12 cellular contexts compared by ENCODE assay signal in the genomic region with DNA sequence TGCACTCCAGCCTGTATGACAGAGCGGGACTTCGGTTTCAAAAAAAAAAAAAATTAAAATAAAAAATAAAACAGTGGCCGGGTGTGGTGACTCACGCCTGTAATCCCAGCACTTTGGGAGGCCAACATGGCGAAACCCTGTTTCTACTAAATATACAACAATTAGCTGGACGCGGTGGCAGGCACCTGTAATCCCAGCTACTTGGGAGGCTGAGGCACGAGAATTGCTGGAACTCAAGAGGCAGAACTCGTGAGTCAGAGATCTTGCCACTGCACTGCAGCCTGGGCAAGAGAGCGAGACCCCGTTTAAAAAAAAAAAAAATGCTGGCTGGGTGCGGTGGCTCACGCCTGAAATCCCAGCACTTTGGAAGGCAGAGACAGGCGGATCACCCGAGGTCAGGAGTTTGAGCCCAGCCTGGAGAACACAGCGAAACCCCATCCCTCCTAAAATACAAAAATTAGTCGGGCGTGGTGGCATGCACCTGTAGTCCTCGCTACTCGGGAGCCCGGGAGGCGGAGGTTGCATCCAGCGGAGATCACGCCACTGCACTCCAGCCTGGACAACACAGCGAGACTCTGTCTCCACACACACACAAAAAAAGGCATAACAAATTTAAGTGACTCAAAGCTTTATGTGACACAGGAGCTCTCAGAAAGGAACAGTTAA. TPM values are rescaled to one million over a fixed set of nuclear protein-coding genes. Genes with fewer than 3 reads are reported as not detected.
DNase-seq lines count a peak whose midpoint lies in the region; ATAC-seq and TF ChIP-seq lines count a peak whose summit lies in the region.
"Had no signal": no experiment of that assay in that cellular context is flagged by ENCODE, and none has a peak within 500 bp of the region (broad histone marks: within the 10 kb centered on the region; RNA-seq: fewer than 3 reads in every experiment).

No MANE protein-coding gene starts in this region.

- H3K9me3 ChIP-seq in Panc1 (ENCODE audit: control insufficient read depth, insufficient read depth, low read depth, low read length) (no peaks in the 10 kb centered on the region), smooth muscle cell (replicated peaks; ENCODE audit: low read depth) (no peaks in the 10 kb centered on the region)
- H3K9me3 ChIP-seq: stomach had no signal

- H3K4me1 ChIP-seq in Panc1 (ENCODE audit: control insufficient read depth, insufficient read depth, low read length) (peaks cover 5% of the 10 kb centered on the region; the same call in 1 of the 2 replicates), smooth muscle cell (ENCODE audit: low read depth) (peaks cover 19% of the 10 kb centered on the region)

- H3K36me3 Mint-ChIP-seq in activated T-cell treated with anti-CD3 and anti-CD28 coated beads, Interleukin-2, amount 50 U/mL, for 72 hours (ENCODE audit: insufficient read depth in 2 of 2), result peaks cover 16 to 29% of the 10 kb centered on the region in 2 donors
- no peaks in the 10 kb centered on the region for H3K36me3 Mint-ChIP-seq in glutamatergic neuron (ENCODE audit: unreplicated experiment)

- H3K4me3 ChIP-seq in Panc1 (ENCODE audit: low read depth in 2 of 2, low read length in 2 of 2), result peak overlapping the region; percentile 87 to 93; a peak in 2 of 4 replicates
- H3K4me3 ChIP-seq in smooth muscle cell, result no peak overlapping the region

- peaks cover 34% of the 10 kb centered on the region for H3K79me2 ChIP-seq in smooth muscle cell (ENCODE audit: low read depth)

- peak overlapping the region; percentile 91 to 99 for H3K4me3 Mint-ChIP-seq in activated T-cell treated with anti-CD3 and anti-CD28 coated beads, Interleukin-2, amount 50 U/mL, for 72 hours
- peak overlapping the region; percentile 34 for H3K4me3 Mint-ChIP-seq in glutamatergic neuron (ENCODE audit: unreplicated experiment)

- H4K20me1 ChIP-seq in smooth muscle cell (ENCODE audit: low read depth), result peaks cover 34% of the 10 kb centered on the region

- H3K27me3 ChIP-seq in Panc1 (ENCODE audit: control insufficient read depth, insufficient read depth, low read length) (no peaks in the 10 kb centered on the region), smooth muscle cell (ENCODE audit: low read depth) (no peaks in the 10 kb centered on the region)
- H3K27me3 ChIP-seq: stomach had no signal

- POLR2A ChIA-PET in Panc1 (lab: Charles Lee), result interaction anchor here (1.1 kb wide), 1 partner anchor 12 kb away, joined by 4 read pairs; no protein-coding TSS in a partner anchor

- no peaks in the 10 kb centered on the region for H3K9me3 Mint-ChIP-seq in activated T-cell treated with anti-CD3 and anti-CD28 coated beads, Interleukin-2, amount 50 U/mL, for 72 hours
- peaks cover 9% of the 10 kb centered on the region for H3K9me3 Mint-ChIP-seq in glutamatergic neuron (ENCODE audit: unreplicated experiment)
- H3K9me3 Mint-ChIP-seq: memory B cell had no signal

- in situ Hi-C loops in Panc1 (cut with HindIII; ENCODE audit: low pct_unique_long_range_greater_than_20kb, low sequenced_read_pairs), result no loop called here

- H3K4me1 Mint-ChIP-seq in activated T-cell treated with anti-CD3 and anti-CD28 coated beads, Interleukin-2, amount 50 U/mL, for 72 hours (ENCODE audit: low read depth), result peaks cover 46% of the 10 kb centered on the region
- H3K4me1 Mint-ChIP-seq in glutamatergic neuron (ENCODE audit: low read depth, unreplicated experiment), result peaks cover 4% of the 10 kb centered on the region

- CTCF ChIA-PET in Panc1 (lab: Charles Lee), result interaction anchor here (0.7 kb wide), 2 partner anchors 19 to 244 kb away, joined by 3 to 4 read pairs; no protein-coding TSS in a partner anchor

- no peak for TF ChIP-seq CTCF in Panc1 (IDR thresholded peaks at IDR 0.05)
- no peak for TF ChIP-seq CTCF in glutamatergic neuron (IDR thresholded peaks at IDR 0.05; ENCODE audit: partially characterized antibody, unreplicated experiment)
- no peak for TF ChIP-seq CTCF in smooth muscle cell (IDR thresholded peaks at IDR 0.05; ENCODE audit: borderline replicate concordance, insufficient read depth, poor library complexity, severe bottlenecking)

- no peak overlapping the region for H3K9ac ChIP-seq in smooth muscle cell (ENCODE audit: low read depth)

- WGBS in smooth muscle cell (ENCODE audit: low lambda C conversion rate), result 96% methylated on average over 25 of the region's 25 CpGs

- H3K27ac ChIP-seq in Panc1 (ENCODE audit: low read length), result peak overlapping the region; percentile 99
- H3K27ac ChIP-seq in smooth muscle cell (ENCODE audit: low read depth), result no peak overlapping the region

- peaks cover 22% of the 10 kb centered on the region for H3K36me3 ChIP-seq in Panc1 (ENCODE audit: control insufficient read depth, insufficient read depth, low read length)
- H3K36me3 ChIP-seq in smooth muscle cell (ENCODE audit: low read depth), result no peaks in the 10 kb centered on the region

- intact Hi-C loops in Panc1 (cut with micrococcal nuclease; ENCODE audit: unreplicated experiment), result no loop called here

- no peak overlapping the region for H2AFZ ChIP-seq in smooth muscle cell (ENCODE audit: low read depth)

- peak overlapping the region; percentile 83 for H3K4me2 ChIP-seq in smooth muscle cell

- H3F3A ChIP-seq in smooth muscle cell (ENCODE audit: low read depth), result peaks cover 3% of the 10 kb centered on the region

- no peak for DNase-seq in activated T-cell treated with anti-CD3 and anti-CD28 coated beads, Interleukin-2, amount 50 U/mL, for 72 hours
- no peak for DNase-seq in activated T-cell treated with anti-CD3 and anti-CD28 coated beads, Interleukin-2, amount 50 U/mL, for 48 hours
- DNase-seq in Panc1 (ENCODE audit: low read depth, low spot score), result no peak
- DNase-seq in glutamatergic neuron, result no peak
- DNase-seq in smooth muscle cell (lab: John Stamatoyannopoulos, UW; ENCODE audit: unreplicated experiment), result no peak
- DNase-seq in stimulated activated CD4-positive, alpha-beta T cell treated with anti-CD3 and anti-CD28 coated beads, Interleukin-15, amount 100 ng/mL, for 24 hours, result no peak
- no peak for DNase-seq in ureter (ENCODE audit: low spot score)
- no peak for DNase-seq in NCI-H526 treated with DMSO at 0.1 percent for 48 hours (lab: John Stamatoyannopoulos, UW)
- DNase-seq: AML-193, stomach had no signal

- H3K27me3 Mint-ChIP-seq in activated T-cell treated with anti-CD3 and anti-CD28 coated beads, Interleukin-2, amount 50 U/mL, for 72 hours (ENCODE audit: low read depth), result peaks cover 4% of the 10 kb centered on the region
- H3K27me3 Mint-ChIP-seq in glutamatergic neuron (ENCODE audit: unreplicated experiment), result peaks cover 10% of the 10 kb centered on the region
- H3K27me3 Mint-ChIP-seq: memory B cell had no signal

- ATAC-seq in activated T-cell treated with anti-CD3 and anti-CD28 coated beads, Interleukin-2, amount 50 U/mL, for 72 hours (replicated peaks in 1 of 2), result no peak
- ATAC-seq in Panc1, result no peak

- no peak overlapping the region for H3K27ac Mint-ChIP-seq in activated T-cell treated with anti-CD3 and anti-CD28 coated beads, Interleukin-2, amount 50 U/mL, for 72 hours
- no peak overlapping the region for H3K27ac Mint-ChIP-seq in glutamatergic neuron (ENCODE audit: unreplicated experiment)

- BruUV-seq in Panc1 (replicated peaks; lab: Mats Ljungman, UMichigan), result no TSS peak

RNA-seq across cellular contexts. Expression of gene NPM1, which starts 1.5 kb away (rescaled TPM):
- total RNA-seq in activated T-cell treated with anti-CD3 and anti-CD28 coated beads, Interleukin-2, amount 50 U/mL, for 72 hours, result 1,000 to 10,000 TPM; 2,044 to 2,227 TPM
- 1,864 TPM for total RNA-seq in Panc1 (2021; ENCODE audit: unreplicated experiment)
- polyA plus RNA-seq in Panc1 (2012; ENCODE audit: insufficient read length), result 1,117 TPM
- total RNA-seq in glutamatergic neuron (ENCODE audit: unreplicated experiment), result 600 TPM
- total RNA-seq in smooth muscle cell, result 856 and 2,459 TPM in 2 replicates
- 330 and 360 TPM in 2 replicates for polyA plus RNA-seq in smooth muscle cell
- total RNA-seq in ureter, result 877 TPM

RNA-seq across cellular contexts. Expression of gene FGF18, which starts 33.3 kb away (rescaled TPM):
- total RNA-seq in activated T-cell treated with anti-CD3 and anti-CD28 coated beads, Interleukin-2, amount 50 U/mL, for 72 hours, result under 1 TPM; 0.12 to 0.17 TPM
- 1.7 TPM for total RNA-seq in Panc1 (2021; ENCODE audit: unreplicated experiment)
- polyA plus RNA-seq in Panc1 (2012; ENCODE audit: insufficient read length), result 0.78 TPM
- 26.3 TPM for total RNA-seq in glutamatergic neuron (ENCODE audit: unreplicated experiment)
- not detected in 2 replicates for total RNA-seq in smooth muscle cell
- 0.21 TPM in 1 of 2 replicates, not detected in the other for polyA plus RNA-seq in smooth muscle cell
- total RNA-seq in ureter, result 0.81 TPM
- total RNA-seq: SK-MEL-5 had no signal

Comparison
In these comparisons a context has a peak if more than half of its experiments do, and no peak if none do; other contexts are left out.
1. RNA of gene FGF18, which starts 33.3 kb away (total RNA-seq): 26.3 TPM in glutamatergic neuron (single experiment); 1.7 TPM in Panc1 (single experiment), 0.81 TPM in ureter (single experiment), 0.12 to 0.17 TPM in activated T-cell treated with anti-CD3 and anti-CD28 coated beads, Interleukin-2, amount 50 U/mL, for 72 hours and not detected in smooth muscle cell; every median in the first group is over 10 times any median in the second.